ENCODE assay signal across 8 cellular contexts in genomic region chrX:123962794-123963373, GRCh38. TPM values are rescaled to one million over a fixed set of nuclear protein-coding genes. Genes with fewer than 3 reads are reported as not detected.
A peak's percentile ranks its signal among the peaks of the same experiment; 100 is the strongest.
DNase-seq lines count a peak whose midpoint lies in the region; ATAC-seq, FAIRE-seq and TF ChIP-seq lines count a peak whose summit lies in the region.

No MANE protein-coding gene starts in this region.

- CTCF ChIA-PET in A673 (lab: Charles Lee) (no interaction called here), mammary epithelial cell (lab: Charles Lee; ENCODE audit: low non-redundant PET) (interaction anchor here (0.7 kb wide), 1 partner anchor 1168 kb away, joined by 3 read pairs; no protein-coding TSS in a partner anchor)

- H3K79me2 ChIP-seq in mammary epithelial cell (ENCODE audit: insufficient read depth, low read length): peaks cover 64% of the 10 kb centered on the region

- H3K9ac ChIP-seq in mammary epithelial cell (ENCODE audit: insufficient read depth, low read length): peak overlapping the region; percentile 93

- POLR2A ChIA-PET in A673 (lab: Charles Lee; ENCODE audit: low non-redundant PET): no interaction called here

- TF ChIP-seq CTCF in A673 (conservative IDR thresholded peaks at IDR 0.05; ENCODE audit: low read depth, low read length) (no peak), WERI-Rb-1 (IDR thresholded peaks at IDR 0.05; ENCODE audit: low read depth, low read length) (no peak), mammary epithelial cell (conservative IDR thresholded peaks at IDR 0.05 in 1 of 2, IDR thresholded peaks at IDR 0.05 in 1 of 2; ENCODE audit: extremely low read depth in 1 of 2, insufficient read depth in 1 of 2, low read depth in 1 of 2, low read length in 2 of 2) (no peak)

- H3K4me3 ChIP-seq in A673 (ENCODE audit: low read depth, low read length, poor library complexity, severe bottlenecking) (peak overlapping the region; percentile 72), WERI-Rb-1 (ENCODE audit: low read depth, low read length) (peak overlapping the region; percentile 73), mammary epithelial cell (replicated peaks in 1 of 3; ENCODE audit: insufficient read depth in 1 of 3, low read depth in 2 of 3, low read length in 3 of 3) (peak overlapping the region; percentile 49 to 67 (median 58)), small intestine (ENCODE audit: low read depth in 1 of 2, low read length in 2 of 2) (peak overlapping the region; percentile 68 to 85)

- in situ Hi-C loops in mammary epithelial cell (cut with MboI; ENCODE audit: low sequenced_read_pairs in 2 of 2): no loop called here

- H4K20me1 ChIP-seq in mammary epithelial cell (ENCODE audit: insufficient read depth, low read length): no peaks in the 10 kb centered on the region

- intact Hi-C loops in A673 (cut with micrococcal nuclease; ENCODE audit: unreplicated experiment): loop anchor here (5.0 to 10.0 kb wide), 4 partner anchors 54 to 422 kb away; no protein-coding TSS in a partner anchor
- intact Hi-C loops in mammary epithelial cell (cut with micrococcal nuclease): no loop called here

- no peaks in the 10 kb centered on the region for H3K27me3 ChIP-seq in A673 (replicated peaks; ENCODE audit: insufficient read depth, low read depth, low read length, poor library complexity)
- H3K27me3 ChIP-seq in WERI-Rb-1 (ENCODE audit: insufficient read depth, low read depth, severe bottlenecking): peaks cover 10% of the 10 kb centered on the region
- no peaks in the 10 kb centered on the region for H3K27me3 ChIP-seq in mammary epithelial cell (ENCODE audit: insufficient read depth, low read length)
- no peaks in the 10 kb centered on the region for H3K27me3 ChIP-seq in small intestine (ENCODE audit: control insufficient read depth in 2 of 2, insufficient read depth in 2 of 2, low read length in 2 of 2)

- DNase-seq in A673 (ENCODE audit: low spot score): peak; percentile 93
- peak; percentile 79 for DNase-seq in NCI-H2196 treated with DMSO at 0.1 percent for 48 hours (lab: John Stamatoyannopoulos, UW; ENCODE audit: unreplicated experiment)
- peak; percentile 82 for DNase-seq in WERI-Rb-1
- peak; percentile 93 for DNase-seq in mammary epithelial cell
- DNase-seq in iPS-NIHi7 (ENCODE audit: extremely low spot score): peak; percentile 92
- DNase-seq in small intestine: peak; percentile 84

- H3K36me3 ChIP-seq in A673 (ENCODE audit: insufficient read depth, low read length, poor library complexity, severe bottlenecking) (no peaks in the 10 kb centered on the region), WERI-Rb-1 (no peaks in the 10 kb centered on the region), mammary epithelial cell (ENCODE audit: insufficient read depth, low read length) (no peaks in the 10 kb centered on the region), small intestine (ENCODE audit: control insufficient read depth in 2 of 2, insufficient read depth in 2 of 2, low read length in 2 of 2) (no peaks in the 10 kb centered on the region)

- H3K4me2 ChIP-seq in mammary epithelial cell (ENCODE audit: insufficient read depth, low read depth, low read length): peak overlapping the region; percentile 79

- FAIRE-seq in small intestine (lab: Jason Lieb, UNC): no peak

- H3K9me3 ChIP-seq in A673 (ENCODE audit: low read depth, low read length, poor library complexity, severe bottlenecking): no peaks in the 10 kb centered on the region
- no peaks in the 10 kb centered on the region for H3K9me3 ChIP-seq in WERI-Rb-1 (ENCODE audit: severe bottlenecking)
- no peaks in the 10 kb centered on the region for H3K9me3 ChIP-seq in mammary epithelial cell (replicated peaks; ENCODE audit: insufficient read depth, low read length)
- H3K9me3 ChIP-seq in small intestine (ENCODE audit: control insufficient read depth, low read depth): no peaks in the 10 kb centered on the region

- dilution Hi-C loops in mammary epithelial cell (cut with HindIII; ENCODE audit: low sequenced_read_pairs): no loop called here

- 20% methylated on average over 17 of the region's 22 CpGs for WGBS in mammary epithelial cell (ENCODE audit: low coverage, missing lambda C conversion rate)
- 0 to 35% (median 7%) methylated on average over 22 of the region's 22 CpGs for WGBS in small intestine, 3 donors

- H3K4me1 ChIP-seq in A673 (ENCODE audit: insufficient read depth, low read length, poor library complexity, severe bottlenecking): peaks cover 5% of the 10 kb centered on the region
- H3K4me1 ChIP-seq in mammary epithelial cell (ENCODE audit: insufficient read depth, low read length): no peaks in the 10 kb centered on the region
- H3K4me1 ChIP-seq in small intestine (ENCODE audit: control insufficient read depth in 2 of 2, insufficient read depth in 1 of 2, low read depth in 1 of 2, low read length in 1 of 2): no peaks in the 10 kb centered on the region

- H3K27ac ChIP-seq in A673 (ENCODE audit: low read depth, low read length, poor library complexity, severe bottlenecking) (peak overlapping the region; percentile 99), WERI-Rb-1 (peak overlapping the region; percentile 96), mammary epithelial cell (ENCODE audit: insufficient read depth, low read depth, low read length) (peak overlapping the region; percentile 85), small intestine (ENCODE audit: low read depth in 1 of 2, low read length in 1 of 2) (peak overlapping the region; percentile 91 to 97)

- BruUV-seq in A673 (replicated peaks; lab: Mats Ljungman, UMichigan): no TSS peak
- no TSS peak for BruUV-seq in mammary epithelial cell (replicated peaks; lab: Mats Ljungman, UMichigan)

- ATAC-seq in GM18873 (IDR thresholded peaks at IDR 0.05; ENCODE audit: low FRiP score, unreplicated experiment): peak; percentile 54
- peak; percentile 43 for ATAC-seq in HG03159 (IDR thresholded peaks at IDR 0.05; ENCODE audit: unreplicated experiment)

- H2AFZ ChIP-seq in mammary epithelial cell (ENCODE audit: low read depth, low read length): no peak overlapping the region

RNA-seq across cellular contexts. Expression of gene STAG2, which starts 1.4 kb away (rescaled TPM):
- total RNA-seq in A673 (2021): 117 and 119 TPM in 2 replicates
- total RNA-seq in mammary epithelial cell: 10 to 100 TPM; 54.8 to 61.1 TPM
- polyA plus RNA-seq in mammary epithelial cell: 24.4 TPM
- 53.9 TPM for polyA minus RNA-seq in mammary epithelial cell
- 10 to 100 TPM; 19.7 to 30.2 (median 24.4) TPM for polyA plus RNA-seq in small intestine

Comparison
In these comparisons a context has a peak if more than half of its experiments do, and no peak if none do; other contexts are left out.
1. Peak in every context shown above with its lines: DNase-seq, ATAC-seq, H3K4me3 ChIP-seq and H3K27ac ChIP-seq.